In genomic region chr5:62562867-62563266, GRCh38 we compare ENCODE assay signal across 27 cellular contexts. TPM values are rescaled to one million over a fixed set of nuclear protein-coding genes. Genes with fewer than 3 reads are reported as not detected.
DNase-seq lines count a peak whose midpoint lies in the region; ATAC-seq, FAIRE-seq and TF ChIP-seq lines count a peak whose summit lies in the region.
"Had no signal": no experiment of that assay in that cellular context is flagged by ENCODE, and none has a peak within 500 bp of the region (broad histone marks: within the 10 kb centered on the region; RNA-seq: fewer than 3 reads in every experiment).

No MANE protein-coding gene starts in this region.

- H3K27me3 ChIP-seq in GM23338 (ENCODE audit: insufficient read depth) (no peaks in the 10 kb centered on the region), MM.1S (replicated peaks; ENCODE audit: insufficient read depth, low read length) (no peaks in the 10 kb centered on the region), H1 (replicated peaks in 1 of 4; ENCODE audit: control insufficient read depth in 3 of 4, extremely low read depth in 1 of 4, insufficient read depth in 3 of 4, low read length in 3 of 4) (no peaks in the 10 kb centered on the region), neural progenitor cell (no peaks in the 10 kb centered on the region)
- H3K27me3 ChIP-seq: BLaER1 treated with 17β-estradiol and CSF1 and Interleukin-3, amounts not matched to agents 10 nM and 100 nM; Peyer's patch had no signal

- H4K20me1 ChIP-seq in GM23338 (replicated peaks; ENCODE audit: insufficient read depth) (no peaks in the 10 kb centered on the region), MM.1S (ENCODE audit: insufficient read depth, low read length) (no peaks in the 10 kb centered on the region), H1 (replicated peaks in 1 of 2; ENCODE audit: control insufficient read depth in 1 of 2, insufficient read depth in 2 of 2, low read length in 2 of 2) (no peaks in the 10 kb centered on the region), neural progenitor cell (ENCODE audit: low read depth) (no peaks in the 10 kb centered on the region)
- H4K20me1 ChIP-seq: BLaER1 treated with 17β-estradiol and CSF1 and Interleukin-3, amounts not matched to agents 10 nM and 100 nM had no signal

- TF ChIP-seq EP300 in A549 (IDR thresholded peaks at IDR 0.05) = no peak
- no peak for TF ChIP-seq EP300 in H1 (IDR thresholded peaks at IDR 0.05; ENCODE audit: borderline replicate concordance in 1 of 2, low read depth in 2 of 2, low read length in 2 of 2)

- H3K27ac Mint-ChIP-seq in GM23338 = no peak overlapping the region; the same call in 1 of the 2 replicates
- no peak overlapping the region for H3K27ac Mint-ChIP-seq in neural progenitor cell
- H3K27ac Mint-ChIP-seq: CD4-positive, alpha-beta T cell; T-helper 1 cell treated with Interleukin-12 subunit alpha and Interleukin-12 subunit beta and Interleukin-4 antibody, amounts not matched to agents 30 μg/mL and 1 μg/mL, for 36 hours had no signal

- no peak for TF ChIP-seq CTCF in A549 (IDR thresholded peaks at IDR 0.05)
- peak in 1 of 2 experiments; percentile 40; a peak in 2 of 4 replicates for TF ChIP-seq CTCF in GM23338 (conservative IDR thresholded peaks at IDR 0.05; ENCODE audit: low read depth in 2 of 2)
- peak; percentile 23 for TF ChIP-seq CTCF in MM.1S (IDR thresholded peaks at IDR 0.05; ENCODE audit: low read length)
- peak in 2 of 3 experiments; percentile 8 to 9; a peak in 2 of 4 replicates for TF ChIP-seq CTCF in H1 (IDR thresholded peaks at IDR 0.05; ENCODE audit: control extremely low read depth in 1 of 3, insufficient read depth in 1 of 3, low read depth in 1 of 3, low read length in 3 of 3)
- TF ChIP-seq CTCF in neural progenitor cell (IDR thresholded peaks at IDR 0.05) = no peak

- DNase-seq in A549 (ENCODE audit: low read depth in 1 of 2, low spot score in 1 of 2) = no peak
- DNase-seq in GM23338 (ENCODE audit: low spot score) = no peak
- no peak for DNase-seq in MM.1S
- no peak for DNase-seq in H1 (ENCODE audit: low read depth in 1 of 2, low spot score in 2 of 2)
- DNase-seq in neural progenitor cell (ENCODE audit: low spot score) = no peak
- no peak for DNase-seq in NCI-H1436 treated with DMSO at 0.1 percent for 48 hours (lab: John Stamatoyannopoulos, UW)
- DNase-seq: AML-193; CD4-positive, alpha-beta T cell; DMS79; EL; GDM1; HCEC 1CT; NCI-H1092 treated with DMSO at 0.1 percent for 48 hours; NCI-H1436; NCI-H187 treated with DMSO at 0.1 percent for 48 hours; NCI-H446; NCI-H524 treated with DMSO at 0.1 percent for 48 hours; NCI-H774; Peyer's patch; SHP77 treated with DMSO at 0.1 percent for 48 hours; SW 1271 had no signal

- H2AFZ ChIP-seq in GM23338 = no peak overlapping the region
- no peak overlapping the region for H2AFZ ChIP-seq in MM.1S (ENCODE audit: low read length)
- H2AFZ ChIP-seq in H1 (ENCODE audit: low read length) = no peak overlapping the region
- H2AFZ ChIP-seq in neural progenitor cell (replicated peaks) = no peak overlapping the region

- no peaks in the 10 kb centered on the region for H3K36me3 ChIP-seq in GM23338 (ENCODE audit: insufficient read depth)
- no peaks in the 10 kb centered on the region; the same call in 1 of the 2 replicates for H3K36me3 ChIP-seq in MM.1S (replicated peaks; ENCODE audit: insufficient read depth, low read length)
- peaks cover 0 to 5% (median 0%) of the 10 kb centered on the region in 4 experiments; a peak in 2 of 8 replicates for H3K36me3 ChIP-seq in H1 (ENCODE audit: control insufficient read depth in 2 of 4, insufficient read depth in 4 of 4, low read length in 3 of 4)
- H3K36me3 ChIP-seq in neural progenitor cell = no peaks in the 10 kb centered on the region

- H3K27ac ChIP-seq in A549 = no peak overlapping the region
- no peak overlapping the region for H3K27ac ChIP-seq in GM23338 (ENCODE audit: low read depth)
- H3K27ac ChIP-seq in MM.1S (ENCODE audit: low read length) = no peak overlapping the region
- H3K27ac ChIP-seq in H1 (ENCODE audit: low read depth, low read length) = no peak overlapping the region
- no peak overlapping the region for H3K27ac ChIP-seq in neural progenitor cell
- H3K27ac ChIP-seq: BLaER1 treated with 17β-estradiol and CSF1 and Interleukin-3, amounts not matched to agents 10 nM and 100 nM; Peyer's patch had no signal

- H4K5ac ChIP-seq in H1 (ENCODE audit: insufficient read length, low read depth, low read length) = no peak overlapping the region

- FAIRE-seq in A549 (lab: Jason Lieb, UNC) (peak; percentile 65), H1 (lab: Jason Lieb, UNC) (no peak)
- FAIRE-seq: D721Med, GM12891 had no signal

- ATAC-seq in A549 = no peak
- ATAC-seq in GM23338 = peak; percentile 34; the same call in 2 of the 3 replicates
- no peak for ATAC-seq in GM18520 (IDR thresholded peaks at IDR 0.05; ENCODE audit: unreplicated experiment)
- no peak for ATAC-seq in HG03432 (IDR thresholded peaks at IDR 0.05; ENCODE audit: unreplicated experiment)

- TF ChIP-seq RAD21 in A549 (conservative IDR thresholded peaks at IDR 0.05 in 1 of 2, IDR thresholded peaks at IDR 0.05 in 1 of 2) (no peak), H1 (IDR thresholded peaks at IDR 0.05 in 1 of 2, conservative IDR thresholded peaks at IDR 0.05 in 1 of 2; ENCODE audit: low read depth in 2 of 2, low read length in 2 of 2) (no peak)

- H3F3A ChIP-seq in GM23338 (replicated peaks; ENCODE audit: low read depth) (no peaks in the 10 kb centered on the region), MM.1S (ENCODE audit: insufficient read depth, low read length) (no peaks in the 10 kb centered on the region), neural progenitor cell (ENCODE audit: low read depth) (no peaks in the 10 kb centered on the region)

- H2BK20ac ChIP-seq in H1 (ENCODE audit: low read length) = no peak overlapping the region

- TF ChIP-seq POLR2A in A549 (IDR thresholded peaks at IDR 0.05; ENCODE audit: low read length) (no peak), H1 (IDR thresholded peaks at IDR 0.05; ENCODE audit: control extremely low read depth in 1 of 2, low read depth in 2 of 2, low read length in 2 of 2) (no peak)

- WGBS in A549 (ENCODE audit: missing lambda C conversion rate) = 86% methylated on average over 1 of the region's 1 CpG
- 88% methylated on average over 1 of the region's 1 CpG; no CpG with 5 or more reads in 1 of the 2 experiments for WGBS in H1 (ENCODE audit: extremely low coverage in 1 of 2, insufficient coverage in 1 of 2, insufficient read length in 1 of 2, insufficient replicate concordance in 2 of 2, low coverage in 1 of 2, low lambda C conversion rate in 2 of 2, missing lambda C conversion rate in 1 of 2), 2 experiments

- H3K9me2 ChIP-seq in GM23338 (ENCODE audit: insufficient read depth) (no peaks in the 10 kb centered on the region), MM.1S (replicated peaks; ENCODE audit: insufficient read depth, low read length) (no peaks in the 10 kb centered on the region)

- H3K79me2 ChIP-seq in GM23338 (replicated peaks; ENCODE audit: insufficient read depth) (0 out of 2 replicates have a peak, but pooled peaks cover 2% of the 10 kb centered on the region), MM.1S (ENCODE audit: low read length) (no peaks in the 10 kb centered on the region), H1 (ENCODE audit: control insufficient read depth in 1 of 2, insufficient read depth in 2 of 2, low read length in 2 of 2) (no peaks in the 10 kb centered on the region), neural progenitor cell (ENCODE audit: low read depth) (no peaks in the 10 kb centered on the region)

- H3K18ac ChIP-seq in H1 (ENCODE audit: extremely low read depth, low read length) = no peak overlapping the region

- no peak overlapping the region for H2BK5ac ChIP-seq in H1 (ENCODE audit: low read depth, low read length)

- H3K23me2 ChIP-seq in H1 (ENCODE audit: low read depth, low read length) = no peaks in the 10 kb centered on the region

- H3K36me3 Mint-ChIP-seq in GM23338 (ENCODE audit: low read depth) (peaks cover 44% of the 10 kb centered on the region), neural progenitor cell (peaks cover 34% of the 10 kb centered on the region)

- H3K9ac ChIP-seq in MM.1S (ENCODE audit: low read length) = no peak overlapping the region
- H3K9ac ChIP-seq in H1 (replicated peaks in 1 of 4; ENCODE audit: extremely low read depth in 1 of 4, low read depth in 3 of 4, low read length in 3 of 4) = no peak overlapping the region
- no peak overlapping the region for H3K9ac ChIP-seq in neural progenitor cell
- H3K9ac ChIP-seq: BLaER1 treated with 17β-estradiol and CSF1 and Interleukin-3, amounts not matched to agents 10 nM and 100 nM had no signal

- H2BK12ac ChIP-seq in H1 (ENCODE audit: low read depth, low read length) = no peak overlapping the region

- no peak overlapping the region for H4K91ac ChIP-seq in H1 (replicated peaks; ENCODE audit: insufficient read length, low read length)

- H4K8ac ChIP-seq in H1 (ENCODE audit: extremely low read depth, insufficient read depth, low read length) = no peak overlapping the region

- H3K23ac ChIP-seq in H1 (ENCODE audit: insufficient read length) = no peak overlapping the region

- H2BK15ac ChIP-seq in H1 (ENCODE audit: low read length) = no peak overlapping the region

- H3K14ac ChIP-seq in H1 (ENCODE audit: insufficient read length) = no peak overlapping the region

- H3K4me2 ChIP-seq in A549 (no peak overlapping the region), GM23338 (no peak overlapping the region), MM.1S (ENCODE audit: low read depth, low read length) (no peak overlapping the region), H1 (ENCODE audit: insufficient read depth in 1 of 2, low read depth in 2 of 2, low read length in 2 of 2) (no peak overlapping the region), neural progenitor cell (no peak overlapping the region)
- H3K4me2 ChIP-seq: BLaER1 treated with 17β-estradiol and CSF1 and Interleukin-3, amounts not matched to agents 10 nM and 100 nM had no signal

- H3K4me3 ChIP-seq in A549 = no peak overlapping the region
- no peak overlapping the region for H3K4me3 ChIP-seq in GM23338
- H3K4me3 ChIP-seq in MM.1S (ENCODE audit: low read length) = no peak overlapping the region
- H3K4me3 ChIP-seq in H1 (ENCODE audit: extremely low read depth in 1 of 4, insufficient read depth in 2 of 4, low read depth in 3 of 4, low read length in 4 of 4) = no peak overlapping the region
- H3K4me3 ChIP-seq in neural progenitor cell = no peak overlapping the region
- H3K4me3 ChIP-seq: BLaER1 treated with 17β-estradiol and CSF1 and Interleukin-3, amounts not matched to agents 10 nM and 100 nM; Peyer's patch had no signal

- H3K27me3 Mint-ChIP-seq in GM23338 (ENCODE audit: insufficient read depth, low read depth, poor library complexity) (peaks cover 3% of the 10 kb centered on the region), neural progenitor cell (ENCODE audit: insufficient read depth, low read depth) (peaks cover 6% of the 10 kb centered on the region)
- H3K27me3 Mint-ChIP-seq: CD4-positive, alpha-beta T cell had no signal

- H3K79me1 ChIP-seq in H1 (ENCODE audit: low read depth, low read length) = no peaks in the 10 kb centered on the region

- H3K4me1 ChIP-seq in A549 = no peaks in the 10 kb centered on the region
- peaks cover 8% of the 10 kb centered on the region; the same call in 1 of the 2 replicates for H3K4me1 ChIP-seq in GM23338 (ENCODE audit: insufficient read depth)
- H3K4me1 ChIP-seq in MM.1S (ENCODE audit: low read length) = no peaks in the 10 kb centered on the region
- H3K4me1 ChIP-seq in H1 (replicated peaks in 1 of 4; ENCODE audit: control insufficient read depth in 3 of 4, insufficient read depth in 4 of 4, low read length in 3 of 4) = peaks cover 0 to 7% (median 2%) of the 10 kb centered on the region in 4 experiments; a peak in 2 of 7 replicates
- no peaks in the 10 kb centered on the region for H3K4me1 ChIP-seq in neural progenitor cell
- H3K4me1 ChIP-seq: BLaER1 treated with 17β-estradiol and CSF1 and Interleukin-3, amounts not matched to agents 10 nM and 100 nM; Peyer's patch had no signal

- H3K4me3 Mint-ChIP-seq in GM23338 (no peak overlapping the region), neural progenitor cell (no peak overlapping the region)
- H3K4me3 Mint-ChIP-seq: CD4-positive, alpha-beta T cell; T-helper 1 cell treated with Interleukin-12 subunit alpha and Interleukin-12 subunit beta and Interleukin-4 antibody, amounts not matched to agents 30 μg/mL and 1 μg/mL, for 36 hours had no signal

- H3K9me3 Mint-ChIP-seq in GM23338 (peaks cover 15% of the 10 kb centered on the region), neural progenitor cell (peaks cover 22% of the 10 kb centered on the region)

- H3K4ac ChIP-seq in H1 (replicated peaks; ENCODE audit: insufficient read length, low read depth, low read length) = no peak overlapping the region

- H3K4me1 Mint-ChIP-seq in GM23338 (peaks cover 7% of the 10 kb centered on the region), neural progenitor cell (no peaks in the 10 kb centered on the region)

- no peak overlapping the region for H2BK120ac ChIP-seq in H1 (replicated peaks; ENCODE audit: low read depth, low read length)

- peaks cover 6% of the 10 kb centered on the region; the same call in 2 of the 3 replicates for H3K9me3 ChIP-seq in A549
- no peaks in the 10 kb centered on the region for H3K9me3 ChIP-seq in MM.1S (replicated peaks; ENCODE audit: insufficient read depth, low read length)
- no peaks in the 10 kb centered on the region for H3K9me3 ChIP-seq in H1 (ENCODE audit: insufficient read depth in 2 of 2, low read depth in 1 of 2, low read length in 1 of 2)
- no peaks in the 10 kb centered on the region for H3K9me3 ChIP-seq in neural progenitor cell (ENCODE audit: low read depth)
- H3K9me3 ChIP-seq: Peyer's patch had no signal

- POLR2A ChIA-PET in A549 (lab: Yijun Ruan, JAX) (no interaction called here), H1 (lab: Charles Lee; ENCODE audit: partially characterized antibody) (no interaction called here)

- CTCF ChIA-PET in A549 (lab: Yijun Ruan, JAX) = no interaction called here
- CTCF ChIA-PET in H1 (lab: Charles Lee; ENCODE audit: partially characterized antibody) = interaction anchor here (0.8 kb wide), 1 partner anchor 8 kb away, joined by 3 read pairs; no protein-coding TSS in a partner anchor

- H3K56ac ChIP-seq in H1 (replicated peaks; ENCODE audit: insufficient read length, low read depth, low read length) = no peak overlapping the region

- H2AK5ac ChIP-seq in H1 (ENCODE audit: low read depth, low read length) = no peak overlapping the region

RNA-seq across cellular contexts. Expression of gene LRRC70, which starts 15.8 kb away (rescaled TPM):
- polyA plus RNA-seq in A549 (2011; rRNA removed) (0.32 and 0.34 TPM in 2 replicates), A549 (2017; fragmentation: RNase III; extraction: RNeasy Plus Mini Kit Qiagen cat#74134 plus additional on column Dnase treatment) (0.09 TPM in 1 of 3 replicates, not detected in the others), GM23338 (2016; fragmentation: Nextera tagmentation; extraction: Ambion mirVana) (0.15 TPM in 1 of 2 replicates, not detected in the other), H1 (2011; rRNA removed) (0.16 and 0.62 TPM in 2 replicates)
- polyA plus RNA-seq in A549 (2012; cell fraction: cytosol; rRNA removed) = 0.09 and 0.17 TPM in 2 replicates
- polyA plus RNA-seq in A549 (2012; cell fraction: nucleus; rRNA removed) = 0.55 TPM in 2 replicates
- 1.6 and 4.2 TPM in 2 replicates for polyA minus RNA-seq in A549 (2011; rRNA and poly(A)+ RNA removed)
- total RNA-seq in GM23338 (2014; rRNA removed; shearing (Covaris generic)) = 1.7 and 2.7 TPM in 2 replicates
- 0.17 and 0.67 TPM in 2 replicates for total RNA-seq in H1 (2021; fragmentation: NEBNext Ultra II Directional; extraction: Animal tissue kit (Norgen Biotek cat#: 25700))
- 0.25 TPM for polyA plus RNA-seq in H1 (2011; cell fraction: cytosol; rRNA removed)
- polyA plus RNA-seq in H1 (2011; cell fraction: nucleus; rRNA removed) = 0.44 TPM
- polyA plus RNA-seq in H1 (2012, experiment 1 of 2) = 0.09 to 0.30 TPM (median 0.10 TPM) in 4 replicates
- not detected for polyA plus RNA-seq in H1 (2012, experiment 2 of 2)
- polyA plus RNA-seq in H1 (2013, experiment 1 of 2) = 0.10 TPM
- polyA plus RNA-seq in H1 (2013, experiment 2 of 2) = 0.09 TPM
- polyA minus RNA-seq in H1 (2011; rRNA and poly(A)+ RNA removed) = 2.2 and 3.9 TPM in 2 replicates
- polyA minus RNA-seq in H1 (2011; cell fraction: cytosol; rRNA and poly(A)+ RNA removed) = 1.5 TPM
- 12.8 TPM for polyA minus RNA-seq in H1 (2011; cell fraction: nucleus; rRNA and poly(A)+ RNA removed)
- 0.79 and 1.2 TPM in 2 replicates for total RNA-seq in neural progenitor cell (ENCODE audit: low replicate concordance)

Comparison
In these comparisons a context has a peak if more than half of its experiments do, and no peak if none do; other contexts are left out.
1. CTCF ChIP-seq: peak in MM.1S (single experiment) and H1 (2 of 3); none in A549 (single experiment) and neural progenitor cell (single experiment).
2. Of the 18 proteins assayed by ChIP-seq in both H1 and A549: peak only in H1: CTCF; only in A549: none; in both: none; in neither: 17.